Comparison of ENCODE assay signal across 8 cellular contexts in genomic region chr3:49120438-49121135, GRCh38. TPM values are rescaled to one million over a fixed set of nuclear protein-coding genes. Genes with fewer than 3 reads are reported as not detected.
DNase-seq lines count a peak whose midpoint lies in the region; ATAC-seq and TF ChIP-seq lines count a peak whose summit lies in the region.

Gene USP19 (minus strand): TSS chr3:49120823. CDS start chr3:49119145, 1,678 bp downstream.

- TF ChIP-seq CTCF in GM12874 (IDR thresholded peaks at IDR 0.05; ENCODE audit: insufficient read depth, low read depth, low read length) (0 out of 2 replicates have a peak, but pooled peaks have one; percentile 2), vagina (IDR thresholded peaks at IDR 0.05) (peak in 1 of 3 experiments; percentile 2)

- peaks cover 5 to 76% of the 10 kb centered on the region in 2 donors for H3K36me3 ChIP-seq in vagina

- H3K27me3 ChIP-seq in vagina: no peaks in the 10 kb centered on the region

- peak within 1 kb of the TSS; percentile 98 for H3K27ac ChIP-seq in angular gyrus (ENCODE audit: low read depth, low read length)
- peak within 1 kb of the TSS; percentile 97 for H3K27ac ChIP-seq in vagina

- peaks cover 24% of the 10 kb centered on the region for H3K4me1 ChIP-seq in vagina

- H3K9me3 ChIP-seq in vagina: no peaks in the 10 kb centered on the region

- peak within 1 kb of the TSS; percentile 76 to 100 for H3K4me3 ChIP-seq in vagina

- DNase-seq in NCI-H1694 (lab: John Stamatoyannopoulos, UW): peak; percentile 43
- peak; percentile 88 to 98 (median 93) for DNase-seq in T-helper 2 cell
- DNase-seq in left ventricle myocardium superior: peak; percentile 98
- DNase-seq in putamen (ENCODE audit: low spot score): peak; percentile 94
- peak in 1 of 2 donors; percentile 95 for DNase-seq in vagina (ENCODE audit: extremely low spot score in 2 of 2)

- peak in 1 of 2 donors; percentile 48 for TF ChIP-seq POLR2A in vagina (IDR thresholded peaks at IDR 0.05)

- intact Hi-C loops in left ventricle myocardium superior (cut with micrococcal nuclease): no loop called here
- intact Hi-C loops in vagina (cut with DNase I): no loop called here

- ATAC-seq in HG02642 (IDR thresholded peaks at IDR 0.05; ENCODE audit: poor library complexity, unreplicated experiment) (peak; percentile 83), left ventricle myocardium superior (peak; percentile 93)

RNA-seq across cellular contexts. Expression of gene USP19, which starts in this region (rescaled TPM):
- 64.6 TPM for total RNA-seq in left ventricle myocardium superior
- total RNA-seq in vagina: 59.9 TPM
